8 cellular contexts compared by ENCODE assay signal in genomic region chr1:38489844-38490270, GRCh38.
A peak's percentile ranks its signal among the peaks of the same experiment; 100 is the strongest.
DNase-seq lines count a peak whose midpoint lies in the region; TF ChIP-seq lines count a peak whose summit lies in the region.

No MANE protein-coding gene starts in this region.

- peak in 1 of 2 donors; percentile 32 for TF ChIP-seq CTCF in suprapubic skin (IDR thresholded peaks at IDR 0.05)

- 54% methylated on average over 6 of the region's 6 CpGs for WGBS in suprapubic skin

- H3K36me3 ChIP-seq in suprapubic skin = no peaks in the 10 kb centered on the region

- no peak for TF ChIP-seq POLR2A in suprapubic skin (IDR thresholded peaks at IDR 0.05)

- no peaks in the 10 kb centered on the region for H3K4me1 ChIP-seq in suprapubic skin

- H3K27ac ChIP-seq in suprapubic skin = no peak overlapping the region

- TF ChIP-seq EP300 in suprapubic skin (IDR thresholded peaks at IDR 0.05) = no peak

- DNase-seq in activated CD4-positive, alpha-beta T cell treated with anti-CD3 and anti-CD28 coated beads for 24 hours (ENCODE audit: low read depth in 2 of 2) = peak; percentile 17 to 49
- DNase-seq in activated CD4-positive, alpha-beta T cell treated with anti-CD3 and anti-CD28 coated beads for 1 hour = no peak
- DNase-seq in NCI-H526 (lab: John Stamatoyannopoulos, UW) (peak; percentile 42 to 87), iPS DF 4.7 (ENCODE audit: extremely low read depth, low spot score) (peak; percentile 99), suprapubic skin (ENCODE audit: low spot score in 2 of 2) (no peak), HCEC 1CT (no peak)
- peak; percentile 46 for DNase-seq in activated T-cell treated with anti-CD3 and anti-CD28 coated beads, Interleukin-2, amount 50 U/mL, for 1 hour
- DNase-seq in stimulated activated CD8-positive, alpha-beta memory T cell treated with anti-CD3 and anti-CD28 coated beads, Interleukin-12 subunit alpha, Interleukin-12 subunit beta, amount 100 ng/mL, for 1 hour (ENCODE audit: low read depth) = peak; percentile 5

- no peaks in the 10 kb centered on the region for H3K9me3 ChIP-seq in suprapubic skin

- H3K4me3 ChIP-seq in suprapubic skin = no peak overlapping the region

- H3K27me3 ChIP-seq in suprapubic skin = peaks cover 3% of the 10 kb centered on the region

Comparison
In these comparisons a context has a peak if more than half of its experiments do, and no peak if none do; other contexts are left out.
1. DNase-seq: peak in activated CD4-positive, alpha-beta T cell treated with anti-CD3 and anti-CD28 coated beads for 24 hours (2 of 2), NCI-H526 (2 of 2), activated T-cell treated with anti-CD3 and anti-CD28 coated beads, Interleukin-2, amount 50 U/mL, for 1 hour (single experiment), iPS DF 4.7 (single experiment) and stimulated activated CD8-positive, alpha-beta memory T cell treated with anti-CD3 and anti-CD28 coated beads, Interleukin-12 subunit alpha, Interleukin-12 subunit beta, amount 100 ng/mL, for 1 hour (single experiment); none in activated CD4-positive, alpha-beta T cell treated with anti-CD3 and anti-CD28 coated beads for 1 hour (single experiment), suprapubic skin (0 of 2) and HCEC 1CT (single experiment).